Comparison of ENCODE assay signal across 31 cellular contexts in the genomic region with DNA sequence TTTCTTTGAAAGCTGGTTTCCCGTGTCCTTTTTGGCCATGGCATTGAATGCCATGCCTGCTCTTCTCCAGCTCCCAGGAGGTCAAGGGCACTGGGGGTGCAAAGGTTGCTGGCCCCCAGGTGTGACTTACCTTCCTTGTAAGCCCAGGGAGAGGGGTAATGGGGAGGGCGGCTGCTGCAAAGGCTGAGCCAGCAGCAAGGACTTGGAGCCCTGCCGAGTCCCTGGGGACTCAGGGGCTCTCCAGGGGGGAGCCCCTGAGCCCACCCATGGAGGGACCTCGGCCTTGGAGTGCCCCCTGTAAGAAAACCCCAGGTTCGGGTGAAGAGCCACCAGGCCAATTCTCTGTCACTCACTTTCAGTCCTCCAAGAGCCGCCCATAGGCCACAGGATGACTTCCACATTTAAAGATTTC. TPM values are rescaled to one million over a fixed set of nuclear protein-coding genes. Genes with fewer than 3 reads are reported as not detected.
"Had no signal": no experiment of that assay in that cellular context is flagged by ENCODE, and none has a peak within 500 bp of the region (broad histone marks: within the 10 kb centered on the region; RNA-seq: fewer than 3 reads in every experiment).

No MANE protein-coding gene starts in this region.

- H3K9me3 Mint-ChIP-seq: activated naive CD4-positive, alpha-beta T cell treated with anti-CD3 and anti-CD28 coated beads, Interleukin-2, amount 50 U/mL, for 24 hours; dendritic cell treated with granulocyte-macrophage colony-stimulating factor and Interleukin-4, amounts not matched to agents 40 ng/mL and 50 ng/mL, for 4 days; mesothelial cell of epicardium; naive thymus-derived CD8-positive, alpha-beta T cell; neural progenitor cell; WTC11 had no signal

- H3K9me3 ChIP-seq: body of pancreas, left ventricle myocardium inferior, thyroid gland, upper lobe of right lung had no signal

- H3K36me3 ChIP-seq: cardiac muscle cell, heart right ventricle, left ventricle myocardium inferior, neural progenitor cell, thyroid gland, upper lobe of right lung had no signal

- H3K27ac Mint-ChIP-seq: activated CD4-positive, alpha-beta T cell treated with anti-CD3 and anti-CD28 coated beads for 36 hours; activated naive CD4-positive, alpha-beta T cell treated with anti-CD3 and anti-CD28 coated beads, Interleukin-2, amount 50 U/mL, for 24 hours; dendritic cell treated with granulocyte-macrophage colony-stimulating factor and Interleukin-4, amounts not matched to agents 40 ng/mL and 50 ng/mL, for 4 days; mesothelial cell of epicardium; naive thymus-derived CD8-positive, alpha-beta T cell; neural progenitor cell; WTC11 had no signal

- H3K36me3 Mint-ChIP-seq: activated naive CD4-positive, alpha-beta T cell treated with anti-CD3 and anti-CD28 coated beads, Interleukin-2, amount 50 U/mL, for 24 hours; mesothelial cell of epicardium; naive thymus-derived CD8-positive, alpha-beta T cell; neural progenitor cell; WTC11 had no signal

- H3K4me1 Mint-ChIP-seq: mesothelial cell of epicardium, WTC11 had no signal

- H3K27me3 ChIP-seq: body of pancreas, thyroid gland, upper lobe of right lung had no signal

- DNase-seq: activated CD4-positive, alpha-beta T cell treated with anti-CD3 and anti-CD28 coated beads for 36 hours; activated CD4-positive, alpha-beta T cell treated with anti-CD3 and anti-CD28 coated beads, Interleukin-2, amount 50 U/mL, for 4 hours; activated gamma-delta T cell treated with Interleukin-2 at 50 U/mL for 16 hours; activated T-cell treated with anti-CD3 and anti-CD28 coated beads for 4 hours; anterior cingulate cortex; body of pancreas; effector CD4-positive, alpha-beta T cell; foreskin fibroblast; heart right ventricle; left ventricle myocardium inferior; naive thymus-derived CD8-positive, alpha-beta T cell; retina; stimulated activated CD4-positive, alpha-beta T cell treated with anti-CD3 and anti-CD28 coated beads, Interleukin-2, amount 100 ng/mL, for 48 hours; stimulated activated CD8-positive, alpha-beta memory T cell treated with anti-CD3 and anti-CD28 coated beads, Interleukin-4, amount 100 ng/mL, for 48 hours; stimulated activated naive CD8-positive, alpha-beta T cell treated with anti-CD3 and anti-CD28 coated beads, Interleukin-15, Interleukin-2, amounts not matched to agents 100 U/mL and 50 U/mL, for 24 hours; substantia nigra; T1000; thyroid gland; upper lobe of right lung had no signal

- H3K27ac ChIP-seq: body of pancreas, cardiac muscle cell, heart right ventricle, left ventricle myocardium inferior, neural progenitor cell, thyroid gland, upper lobe of right lung had no signal

- ATAC-seq: activated CD4-positive, alpha-beta T cell treated with anti-CD3 and anti-CD28 coated beads for 36 hours; body of pancreas; heart right ventricle; naive thymus-derived CD8-positive, alpha-beta T cell; stimulated activated naive CD8-positive, alpha-beta T cell treated with anti-CD3 and anti-CD28 coated beads, Interleukin-15, Interleukin-2, amounts not matched to agents 100 U/mL and 50 U/mL, for 24 hours; upper lobe of right lung; WTC11 had no signal

- H3K4me3 Mint-ChIP-seq: activated CD4-positive, alpha-beta T cell treated with anti-CD3 and anti-CD28 coated beads for 36 hours; activated naive CD4-positive, alpha-beta T cell treated with anti-CD3 and anti-CD28 coated beads, Interleukin-2, amount 50 U/mL, for 24 hours; dendritic cell treated with granulocyte-macrophage colony-stimulating factor and Interleukin-4, amounts not matched to agents 40 ng/mL and 50 ng/mL, for 4 days; mesothelial cell of epicardium; naive thymus-derived CD8-positive, alpha-beta T cell; neural progenitor cell; WTC11 had no signal

- H3K4me1 ChIP-seq: body of pancreas, left ventricle myocardium inferior, neural progenitor cell, thyroid gland, upper lobe of right lung had no signal

- H3K4me3 ChIP-seq: body of pancreas, cardiac muscle cell, heart right ventricle, left ventricle myocardium inferior, neural progenitor cell, thyroid gland, upper lobe of right lung had no signal

RNA-seq across cellular contexts. Expression of a gene that starts 5.9 kb away (rescaled TPM):
- total RNA-seq: body of pancreas, epithelial cell of proximal tubule, fibroblast of lung, left ventricle myocardium inferior, lung microvascular endothelial cell, mesothelial cell of epicardium, thyroid gland had no signal

RNA-seq across cellular contexts. Expression of a gene that starts 19.6 kb away (rescaled TPM):
- total RNA-seq: activated CD4-positive, alpha-beta T cell treated with anti-CD3 and anti-CD28 coated beads for 36 hours; fibroblast of lung; naive thymus-derived CD8-positive, alpha-beta T cell; T-helper 1 cell treated with Interleukin-12 subunit alpha and Interleukin-12 subunit beta and Interleukin-4 antibody, amounts not matched to agents 30 ng/mL and 1 ng/mL, for 36 hours had no signal

RNA-seq across cellular contexts. Expression of a gene that starts 51.9 kb away (rescaled TPM):
- total RNA-seq: body of pancreas; cardiac muscle cell; epithelial cell of proximal tubule; fibroblast of lung; left ventricle myocardium inferior; lung microvascular endothelial cell; mesothelial cell of epicardium; naive thymus-derived CD8-positive, alpha-beta T cell; omental fat pad; posterior vena cava; thyroid gland; WTC11 had no signal
